Comparison of ENCODE assay signal across 1 cellular context in the genomic region with DNA sequence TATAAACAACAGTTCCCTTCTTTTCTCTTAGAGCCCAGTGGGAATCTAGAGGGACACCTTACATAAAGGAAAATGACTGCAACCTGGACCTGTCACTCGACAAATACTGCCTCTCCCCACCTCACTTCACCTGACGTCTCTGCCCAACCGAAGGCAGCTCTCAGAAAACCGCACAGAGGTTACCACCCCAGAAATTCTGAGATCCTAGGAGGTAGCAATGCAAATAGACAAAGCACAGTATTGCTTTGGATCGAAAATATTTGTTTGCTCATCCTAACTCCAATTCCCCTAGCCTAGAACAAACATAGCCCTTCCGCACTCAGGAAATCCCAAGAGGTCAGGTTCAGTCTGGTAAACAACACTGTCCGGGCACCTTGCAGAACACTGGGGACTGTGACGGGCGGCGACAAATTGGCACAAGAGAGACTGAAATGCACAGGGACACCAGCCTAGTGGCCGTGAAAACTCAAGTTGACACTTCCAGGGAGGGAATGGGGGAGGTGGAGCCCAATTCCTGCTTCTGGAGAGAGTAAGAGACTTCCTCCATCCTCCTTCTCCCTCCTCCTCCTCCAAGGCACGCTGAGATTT.
TF ChIP-seq lines count a peak whose summit lies in the region.

No MANE protein-coding gene starts in this region.

TF ChIP-seq in HepG2, 621 proteins besides CTCF, POLR2A, EP300 and RAD21 (continued from another document and continues in another):
- TF ChIP-seq, protein P1, sequence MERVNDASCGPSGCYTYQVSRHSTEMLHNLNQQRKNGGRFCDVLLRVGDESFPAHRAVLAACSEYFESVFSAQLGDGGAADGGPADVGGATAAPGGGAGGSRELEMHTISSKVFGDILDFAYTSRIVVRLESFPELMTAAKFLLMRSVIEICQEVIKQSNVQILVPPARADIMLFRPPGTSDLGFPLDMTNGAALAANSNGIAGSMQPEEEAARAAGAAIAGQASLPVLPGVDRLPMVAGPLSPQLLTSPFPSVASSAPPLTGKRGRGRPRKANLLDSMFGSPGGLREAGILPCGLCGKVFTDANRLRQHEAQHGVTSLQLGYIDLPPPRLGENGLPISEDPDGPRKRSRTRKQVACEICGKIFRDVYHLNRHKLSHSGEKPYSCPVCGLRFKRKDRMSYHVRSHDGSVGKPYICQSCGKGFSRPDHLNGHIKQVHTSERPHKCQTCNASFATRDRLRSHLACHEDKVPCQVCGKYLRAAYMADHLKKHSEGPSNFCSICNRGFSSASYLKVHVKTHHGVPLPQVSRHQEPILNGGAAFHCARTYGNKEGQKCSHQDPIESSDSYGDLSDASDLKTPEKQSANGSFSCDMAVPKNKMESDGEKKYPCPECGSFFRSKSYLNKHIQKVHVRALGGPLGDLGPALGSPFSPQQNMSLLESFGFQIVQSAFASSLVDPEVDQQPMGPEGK (CRISPR knock-in tag; IDR thresholded peaks at IDR 0.05) = no peak
- TF ChIP-seq NFE2 (CRISPR knock-in tag; IDR thresholded peaks at IDR 0.05) (no peak), SP2 (CRISPR knock-in tag; IDR thresholded peaks at IDR 0.05) (no peak), PHF21A (CRISPR knock-in tag; IDR thresholded peaks at IDR 0.05) (peak; percentile 92), POGZ (CRISPR knock-in tag; IDR thresholded peaks at IDR 0.05) (peak; percentile 85), NCOA5 (CRISPR knock-in tag; IDR thresholded peaks at IDR 0.05) (no peak), EZH2 (conservative IDR thresholded peaks at IDR 0.05; ENCODE audit: low read depth, low read length) (no peak), ZNF431 (CRISPR knock-in tag; IDR thresholded peaks at IDR 0.05; ENCODE audit: borderline replicate concordance, low read depth) (0 out of 2 replicates have a peak, but pooled peaks have one; percentile 24), RXRB (CRISPR knock-in tag; IDR thresholded peaks at IDR 0.05; ENCODE audit: borderline replicate concordance) (peak; percentile 92), MYC (CRISPR knock-in tag; IDR thresholded peaks at IDR 0.05; ENCODE audit: borderline replicate concordance) (no peak), ZNF629 (CRISPR knock-in tag; conservative IDR thresholded peaks at IDR 0.05) (peak; percentile 14; the same call in 1 of the 2 replicates), PPARG (CRISPR knock-in tag; conservative IDR thresholded peaks at IDR 0.05) (peak; percentile 84), ZNF816 (CRISPR knock-in tag; IDR thresholded peaks at IDR 0.05; ENCODE audit: borderline replicate concordance) (peak; percentile 84; the same call in 1 of the 2 replicates), MEF2D (CRISPR knock-in tag; IDR thresholded peaks at IDR 0.05) (peak; percentile 90), HNRNPUL1 (IDR thresholded peaks at IDR 0.05; ENCODE audit: low read depth, low read length) (no peak), ZMYM2 (CRISPR knock-in tag; IDR thresholded peaks at IDR 0.05) (0 out of 2 replicates have a peak, but pooled peaks have one; percentile 26), ZNF225 (CRISPR knock-in tag; IDR thresholded peaks at IDR 0.05) (no peak), NFIC (IDR thresholded peaks at IDR 0.05; ENCODE audit: low read length) (peak; percentile 70; the same call in 1 of the 2 replicates), CCDC6 (CRISPR knock-in tag; IDR thresholded peaks at IDR 0.05) (0 out of 2 replicates have a peak, but pooled peaks have one; percentile 43), GTF2F1 (IDR thresholded peaks at IDR 0.05; ENCODE audit: low read length) (no peak), KDM3A (CRISPR knock-in tag; IDR thresholded peaks at IDR 0.05; ENCODE audit: low read depth) (peak; percentile 51; the same call in 1 of the 2 replicates), SOX13 (IDR thresholded peaks at IDR 0.05) (peak; percentile 59), SOX13 (CRISPR knock-in tag; conservative IDR thresholded peaks at IDR 0.05 in 1 of 2, IDR thresholded peaks at IDR 0.05 in 1 of 2) (peak in 1 of 2 experiments; percentile 80; a peak in 2 of 4 replicates), MIER3 (CRISPR knock-in tag; IDR thresholded peaks at IDR 0.05; ENCODE audit: borderline replicate concordance) (0 out of 2 replicates have a peak, but pooled peaks have one; percentile 39), SAP130 (CRISPR knock-in tag; IDR thresholded peaks at IDR 0.05; ENCODE audit: low read depth) (peak; percentile 78), DPF2 (CRISPR knock-in tag; IDR thresholded peaks at IDR 0.05; ENCODE audit: borderline replicate concordance, low read depth) (peak; percentile 92), FOXK2 (IDR thresholded peaks at IDR 0.05) (peak; percentile 71)
- TF ChIP-seq, protein P2, sequence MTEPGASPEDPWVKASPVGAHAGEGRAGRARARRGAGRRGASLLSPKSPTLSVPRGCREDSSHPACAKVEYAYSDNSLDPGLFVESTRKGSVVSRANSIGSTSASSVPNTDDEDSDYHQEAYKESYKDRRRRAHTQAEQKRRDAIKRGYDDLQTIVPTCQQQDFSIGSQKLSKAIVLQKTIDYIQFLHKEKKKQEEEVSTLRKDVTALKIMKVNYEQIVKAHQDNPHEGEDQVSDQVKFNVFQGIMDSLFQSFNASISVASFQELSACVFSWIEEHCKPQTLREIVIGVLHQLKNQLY (CRISPR knock-in tag; IDR thresholded peaks at IDR 0.05) = peak; percentile 43; the same call in 1 of the 2 replicates
- TF ChIP-seq, protein P3, sequence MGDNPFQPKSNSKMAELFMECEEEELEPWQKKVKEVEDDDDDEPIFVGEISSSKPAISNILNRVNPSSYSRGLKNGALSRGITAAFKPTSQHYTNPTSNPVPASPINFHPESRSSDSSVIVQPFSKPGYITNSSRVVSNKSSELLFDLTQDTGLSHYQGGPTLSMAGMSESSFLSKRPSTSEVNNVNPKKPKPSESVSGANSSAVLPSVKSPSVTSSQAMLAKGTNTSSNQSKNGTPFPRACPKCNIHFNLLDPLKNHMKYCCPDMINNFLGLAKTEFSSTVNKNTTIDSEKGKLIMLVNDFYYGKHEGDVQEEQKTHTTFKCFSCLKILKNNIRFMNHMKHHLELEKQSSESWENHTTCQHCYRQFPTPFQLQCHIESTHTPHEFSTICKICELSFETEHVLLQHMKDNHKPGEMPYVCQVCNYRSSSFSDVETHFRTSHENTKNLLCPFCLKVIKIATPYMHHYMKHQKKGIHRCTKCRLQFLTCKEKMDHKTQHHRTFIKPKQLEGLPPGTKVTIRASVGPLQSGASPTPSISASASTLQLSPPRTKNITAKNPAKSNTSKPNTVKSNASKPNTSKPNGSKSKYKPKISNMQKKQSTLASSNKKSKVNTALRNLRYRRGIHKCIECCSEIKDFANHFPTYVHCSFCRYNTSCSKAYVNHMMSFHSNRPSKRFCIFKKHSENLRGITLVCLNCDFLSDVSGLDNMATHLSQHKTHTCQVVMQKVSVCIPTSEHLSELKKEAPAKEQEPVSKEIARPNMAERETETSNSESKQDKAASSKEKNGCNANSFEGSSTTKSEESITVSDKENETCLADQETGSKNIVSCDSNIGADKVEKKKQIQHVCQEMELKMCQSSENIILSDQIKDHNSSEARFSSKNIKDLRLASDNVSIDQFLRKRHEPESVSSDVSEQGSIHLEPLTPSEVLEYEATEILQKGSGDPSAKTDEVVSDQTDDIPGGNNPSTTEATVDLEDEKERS (CRISPR knock-in tag; IDR thresholded peaks at IDR 0.05) = peak; percentile 89
- TF ChIP-seq, protein P4, sequence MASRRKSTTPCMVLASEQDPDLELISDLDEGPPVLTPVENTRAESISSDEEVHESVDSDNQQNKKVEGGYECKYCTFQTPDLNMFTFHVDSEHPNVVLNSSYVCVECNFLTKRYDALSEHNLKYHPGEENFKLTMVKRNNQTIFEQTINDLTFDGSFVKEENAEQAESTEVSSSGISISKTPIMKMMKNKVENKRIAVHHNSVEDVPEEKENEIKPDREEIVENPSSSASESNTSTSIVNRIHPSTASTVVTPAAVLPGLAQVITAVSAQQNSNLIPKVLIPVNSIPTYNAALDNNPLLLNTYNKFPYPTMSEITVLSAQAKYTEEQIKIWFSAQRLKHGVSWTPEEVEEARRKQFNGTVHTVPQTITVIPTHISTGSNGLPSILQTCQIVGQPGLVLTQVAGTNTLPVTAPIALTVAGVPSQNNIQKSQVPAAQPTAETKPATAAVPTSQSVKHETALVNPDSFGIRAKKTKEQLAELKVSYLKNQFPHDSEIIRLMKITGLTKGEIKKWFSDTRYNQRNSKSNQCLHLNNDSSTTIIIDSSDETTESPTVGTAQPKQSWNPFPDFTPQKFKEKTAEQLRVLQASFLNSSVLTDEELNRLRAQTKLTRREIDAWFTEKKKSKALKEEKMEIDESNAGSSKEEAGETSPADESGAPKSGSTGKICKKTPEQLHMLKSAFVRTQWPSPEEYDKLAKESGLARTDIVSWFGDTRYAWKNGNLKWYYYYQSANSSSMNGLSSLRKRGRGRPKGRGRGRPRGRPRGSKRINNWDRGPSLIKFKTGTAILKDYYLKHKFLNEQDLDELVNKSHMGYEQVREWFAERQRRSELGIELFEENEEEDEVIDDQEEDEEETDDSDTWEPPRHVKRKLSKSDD (CRISPR knock-in tag; IDR thresholded peaks at IDR 0.05; ENCODE audit: low read depth) = no peak
- TF ChIP-seq, protein P5, sequence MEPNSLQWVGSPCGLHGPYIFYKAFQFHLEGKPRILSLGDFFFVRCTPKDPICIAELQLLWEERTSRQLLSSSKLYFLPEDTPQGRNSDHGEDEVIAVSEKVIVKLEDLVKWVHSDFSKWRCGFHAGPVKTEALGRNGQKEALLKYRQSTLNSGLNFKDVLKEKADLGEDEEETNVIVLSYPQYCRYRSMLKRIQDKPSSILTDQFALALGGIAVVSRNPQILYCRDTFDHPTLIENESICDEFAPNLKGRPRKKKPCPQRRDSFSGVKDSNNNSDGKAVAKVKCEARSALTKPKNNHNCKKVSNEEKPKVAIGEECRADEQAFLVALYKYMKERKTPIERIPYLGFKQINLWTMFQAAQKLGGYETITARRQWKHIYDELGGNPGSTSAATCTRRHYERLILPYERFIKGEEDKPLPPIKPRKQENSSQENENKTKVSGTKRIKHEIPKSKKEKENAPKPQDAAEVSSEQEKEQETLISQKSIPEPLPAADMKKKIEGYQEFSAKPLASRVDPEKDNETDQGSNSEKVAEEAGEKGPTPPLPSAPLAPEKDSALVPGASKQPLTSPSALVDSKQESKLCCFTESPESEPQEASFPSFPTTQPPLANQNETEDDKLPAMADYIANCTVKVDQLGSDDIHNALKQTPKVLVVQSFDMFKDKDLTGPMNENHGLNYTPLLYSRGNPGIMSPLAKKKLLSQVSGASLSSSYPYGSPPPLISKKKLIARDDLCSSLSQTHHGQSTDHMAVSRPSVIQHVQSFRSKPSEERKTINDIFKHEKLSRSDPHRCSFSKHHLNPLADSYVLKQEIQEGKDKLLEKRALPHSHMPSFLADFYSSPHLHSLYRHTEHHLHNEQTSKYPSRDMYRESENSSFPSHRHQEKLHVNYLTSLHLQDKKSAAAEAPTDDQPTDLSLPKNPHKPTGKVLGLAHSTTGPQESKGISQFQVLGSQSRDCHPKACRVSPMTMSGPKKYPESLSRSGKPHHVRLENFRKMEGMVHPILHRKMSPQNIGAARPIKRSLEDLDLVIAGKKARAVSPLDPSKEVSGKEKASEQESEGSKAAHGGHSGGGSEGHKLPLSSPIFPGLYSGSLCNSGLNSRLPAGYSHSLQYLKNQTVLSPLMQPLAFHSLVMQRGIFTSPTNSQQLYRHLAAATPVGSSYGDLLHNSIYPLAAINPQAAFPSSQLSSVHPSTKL (CRISPR knock-in tag; IDR thresholded peaks at IDR 0.05) = peak; percentile 93
- TF ChIP-seq, protein P6, sequence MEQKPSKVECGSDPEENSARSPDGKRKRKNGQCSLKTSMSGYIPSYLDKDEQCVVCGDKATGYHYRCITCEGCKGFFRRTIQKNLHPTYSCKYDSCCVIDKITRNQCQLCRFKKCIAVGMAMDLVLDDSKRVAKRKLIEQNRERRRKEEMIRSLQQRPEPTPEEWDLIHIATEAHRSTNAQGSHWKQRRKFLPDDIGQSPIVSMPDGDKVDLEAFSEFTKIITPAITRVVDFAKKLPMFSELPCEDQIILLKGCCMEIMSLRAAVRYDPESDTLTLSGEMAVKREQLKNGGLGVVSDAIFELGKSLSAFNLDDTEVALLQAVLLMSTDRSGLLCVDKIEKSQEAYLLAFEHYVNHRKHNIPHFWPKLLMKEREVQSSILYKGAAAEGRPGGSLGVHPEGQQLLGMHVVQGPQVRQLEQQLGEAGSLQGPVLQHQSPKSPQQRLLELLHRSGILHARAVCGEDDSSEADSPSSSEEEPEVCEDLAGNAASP (CRISPR knock-in tag; IDR thresholded peaks at IDR 0.05; ENCODE audit: borderline replicate concordance) = peak; percentile 77; the same call in 1 of the 2 replicates
- TF ChIP-seq, protein P7, sequence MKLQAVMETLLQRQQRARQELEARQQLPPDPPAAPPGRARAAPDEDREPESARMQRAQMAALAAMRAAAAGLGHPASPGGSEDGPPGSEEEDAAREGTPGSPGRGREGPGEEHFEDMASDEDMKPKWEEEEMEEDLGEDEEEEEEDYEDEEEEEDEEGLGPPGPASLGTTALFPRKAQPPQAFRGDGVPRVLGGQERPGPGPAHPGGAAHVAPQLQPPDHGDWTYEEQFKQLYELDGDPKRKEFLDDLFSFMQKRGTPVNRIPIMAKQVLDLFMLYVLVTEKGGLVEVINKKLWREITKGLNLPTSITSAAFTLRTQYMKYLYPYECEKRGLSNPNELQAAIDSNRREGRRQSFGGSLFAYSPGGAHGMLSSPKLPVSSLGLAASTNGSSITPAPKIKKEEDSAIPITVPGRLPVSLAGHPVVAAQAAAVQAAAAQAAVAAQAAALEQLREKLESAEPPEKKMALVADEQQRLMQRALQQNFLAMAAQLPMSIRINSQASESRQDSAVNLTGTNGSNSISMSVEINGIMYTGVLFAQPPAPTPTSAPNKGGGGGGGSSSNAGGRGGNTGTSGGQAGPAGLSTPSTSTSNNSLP (IDR thresholded peaks at IDR 0.05; ENCODE audit: low read depth, low read length) = 0 out of 2 replicates have a peak, but pooled peaks have one; percentile 40
